8 cellular contexts compared by ENCODE assay signal in genomic region chr11:65856689-65857499, GRCh38. TPM values are rescaled to one million over a fixed set of nuclear protein-coding genes. Genes with fewer than 3 reads are reported as not detected.
DNase-seq lines count a peak whose midpoint lies in the region; ATAC-seq and TF ChIP-seq lines count a peak whose summit lies in the region.

No MANE protein-coding gene starts in this region.

- H3K36me3 Mint-ChIP-seq in activated T-helper 2 cell treated with anti-CD3 and anti-CD28 coated beads, Interferon-gamma antibody, Interleukin-2, Interleukin-4, amounts not matched to agents 10 μg/mL and 5 μg/mL and 100 μg/mL, durations not matched to agents 14 hours and 24 hours and 36 hours (ENCODE audit: low read depth), result peaks cover 60% of the 10 kb centered on the region
- peaks cover 43% of the 10 kb centered on the region for H3K36me3 Mint-ChIP-seq in nephron (ENCODE audit: low read depth)

- peak overlapping the region; percentile 81 for H3K27ac Mint-ChIP-seq in activated T-helper 2 cell treated with anti-CD3 and anti-CD28 coated beads, Interferon-gamma antibody, Interleukin-2, Interleukin-4, amounts not matched to agents 10 μg/mL and 5 μg/mL and 100 μg/mL, durations not matched to agents 14 hours and 24 hours and 36 hours
- H3K27ac Mint-ChIP-seq in nephron, result peak overlapping the region; percentile 54 to 85 (median 59)

- no TSS peak for BruUV-seq in Panc1 (replicated peaks; lab: Mats Ljungman, UMichigan)

- no peaks in the 10 kb centered on the region for H3K9me3 ChIP-seq in Panc1 (ENCODE audit: control insufficient read depth, insufficient read depth, low read depth, low read length)

- no peaks in the 10 kb centered on the region for H3K27me3 Mint-ChIP-seq in activated T-helper 2 cell treated with anti-CD3 and anti-CD28 coated beads, Interferon-gamma antibody, Interleukin-2, Interleukin-4, amounts not matched to agents 10 μg/mL and 5 μg/mL and 100 μg/mL, durations not matched to agents 14 hours and 24 hours and 36 hours (ENCODE audit: low read depth)
- H3K27me3 Mint-ChIP-seq in nephron (ENCODE audit: low read depth), result no peaks in the 10 kb centered on the region

- H3K27ac ChIP-seq in 22Rv1 (peak overlapping the region; percentile 99), Panc1 (ENCODE audit: low read length) (peak overlapping the region; percentile 93)

- peaks cover 45% of the 10 kb centered on the region for H3K4me1 ChIP-seq in Panc1 (ENCODE audit: control insufficient read depth, insufficient read depth, low read length)

- peaks cover 29% of the 10 kb centered on the region for H3K4me1 Mint-ChIP-seq in activated T-helper 2 cell treated with anti-CD3 and anti-CD28 coated beads, Interferon-gamma antibody, Interleukin-2, Interleukin-4, amounts not matched to agents 10 μg/mL and 5 μg/mL and 100 μg/mL, durations not matched to agents 14 hours and 24 hours and 36 hours (ENCODE audit: low read depth)
- H3K4me1 Mint-ChIP-seq in nephron, result peaks cover 22% of the 10 kb centered on the region

- H3K4me3 ChIP-seq in Panc1 (ENCODE audit: low read depth in 2 of 2, low read length in 2 of 2) (peak overlapping the region; percentile 94 to 99), fibroblast of pulmonary artery (replicated peaks; ENCODE audit: low read depth, low read length) (peak overlapping the region; percentile 96)

- H3K9me3 Mint-ChIP-seq in activated T-helper 2 cell treated with anti-CD3 and anti-CD28 coated beads, Interferon-gamma antibody, Interleukin-2, Interleukin-4, amounts not matched to agents 10 μg/mL and 5 μg/mL and 100 μg/mL, durations not matched to agents 14 hours and 24 hours and 36 hours, result peaks cover 4% of the 10 kb centered on the region
- no peaks in the 10 kb centered on the region for H3K9me3 Mint-ChIP-seq in nephron

- ATAC-seq in HG03196 (IDR thresholded peaks at IDR 0.05; ENCODE audit: unreplicated experiment) (peak; percentile 26), Panc1 (peak; percentile 35)

- peak; percentile 70 for TF ChIP-seq POLR2A in GM15510 (IDR thresholded peaks at IDR 0.05; ENCODE audit: borderline replicate concordance, extremely low read depth, insufficient read length)

- DNase-seq in Panc1 (ENCODE audit: low read depth, low spot score) (no peak), fibroblast of pulmonary artery (ENCODE audit: low read depth) (peak; percentile 62)
- peak; percentile 85 for DNase-seq in activated T-helper 2 cell treated with anti-CD3 and anti-CD28 coated beads, Interferon-gamma antibody, Interleukin-2, Interleukin-4, amounts not matched to agents 10 μg/mL and 5 μg/mL and 100 μg/mL, durations not matched to agents 14 hours and 24 hours and 36 hours (ENCODE audit: low spot score)
- DNase-seq in stimulated activated naive CD4-positive, alpha-beta T cell treated with Interleukin-2 at 50 U/mL for 16 hours (lab: John Stamatoyannopoulos, UW), result peak; percentile 82

- in situ Hi-C loops in Panc1 (cut with HindIII; ENCODE audit: low pct_unique_long_range_greater_than_20kb, low sequenced_read_pairs), result no loop called here

- TF ChIP-seq CTCF in 22Rv1 (IDR thresholded peaks at IDR 0.05) (no peak), Panc1 (IDR thresholded peaks at IDR 0.05) (no peak), fibroblast of pulmonary artery (IDR thresholded peaks at IDR 0.05; ENCODE audit: low read length, missing control alignments) (no peak), nephron (IDR thresholded peaks at IDR 0.05; ENCODE audit: unreplicated experiment in 3 of 3) (no peak)

- H3K4me3 Mint-ChIP-seq in activated T-helper 2 cell treated with anti-CD3 and anti-CD28 coated beads, Interferon-gamma antibody, Interleukin-2, Interleukin-4, amounts not matched to agents 10 μg/mL and 5 μg/mL and 100 μg/mL, durations not matched to agents 14 hours and 24 hours and 36 hours (ENCODE audit: low read depth), result peak overlapping the region; percentile 87
- peak overlapping the region; percentile 91 to 97 (median 97) for H3K4me3 Mint-ChIP-seq in nephron

- no peaks in the 10 kb centered on the region for H3K27me3 ChIP-seq in Panc1 (ENCODE audit: control insufficient read depth, insufficient read depth, low read length)

- H3K36me3 ChIP-seq in Panc1 (ENCODE audit: control insufficient read depth, insufficient read depth, low read length), result peaks cover 31% of the 10 kb centered on the region

- POLR2A ChIA-PET in Panc1 (lab: Charles Lee), result no interaction called here

- intact Hi-C loops in Panc1 (cut with micrococcal nuclease; ENCODE audit: unreplicated experiment), result loop anchor here (10.0 kb wide), 1 partner anchor 302 kb away; the partner anchor contains the start of gene LTBP3
- intact Hi-C loops in activated T-helper 2 cell treated with anti-CD3 and anti-CD28 coated beads, Interferon-gamma antibody, Interleukin-2, Interleukin-4, amounts not matched to agents 10 μg/mL and 5 μg/mL and 100 μg/mL, durations not matched to agents 14 hours and 24 hours and 36 hours (cut with micrococcal nuclease), result loop anchor here (10.0 kb wide), 2 partner anchors 282 to 772 kb away; partner anchors contain the start of genes CDCA5, EHBP1L1, FAM89B and ZFPL1

- CTCF ChIA-PET in Panc1 (lab: Charles Lee), result no interaction called here

RNA-seq across cellular contexts. Expression of gene CFL1, which starts 1.1 kb away (rescaled TPM):
- 1,911 TPM for total RNA-seq in Panc1 (2021; ENCODE audit: unreplicated experiment)
- 2,777 TPM for polyA plus RNA-seq in Panc1 (2012; ENCODE audit: insufficient read length)
- total RNA-seq in activated T-helper 2 cell treated with anti-CD3 and anti-CD28 coated beads, Interferon-gamma antibody, Interleukin-2, Interleukin-4, amounts not matched to agents 10 μg/mL and 5 μg/mL and 100 μg/mL, durations not matched to agents 14 hours and 24 hours and 36 hours, result 1,155 and 1,184 TPM in 2 replicates

RNA-seq across cellular contexts. Expression of gene MUS81, which starts 3.3 kb away (rescaled TPM):
- 140 TPM for total RNA-seq in Panc1 (2021; ENCODE audit: unreplicated experiment)
- polyA plus RNA-seq in Panc1 (2012; ENCODE audit: insufficient read length), result 132 TPM
- 84.9 and 90.5 TPM in 2 replicates for total RNA-seq in activated T-helper 2 cell treated with anti-CD3 and anti-CD28 coated beads, Interferon-gamma antibody, Interleukin-2, Interleukin-4, amounts not matched to agents 10 μg/mL and 5 μg/mL and 100 μg/mL, durations not matched to agents 14 hours and 24 hours and 36 hours

RNA-seq across cellular contexts. Expression of gene EFEMP2, which starts 15.7 kb away (rescaled TPM):
- 23.7 TPM for total RNA-seq in Panc1 (2021; ENCODE audit: unreplicated experiment)
- 44.8 TPM for polyA plus RNA-seq in Panc1 (2012; ENCODE audit: insufficient read length)
- 8.8 and 9.2 TPM in 2 replicates for total RNA-seq in activated T-helper 2 cell treated with anti-CD3 and anti-CD28 coated beads, Interferon-gamma antibody, Interleukin-2, Interleukin-4, amounts not matched to agents 10 μg/mL and 5 μg/mL and 100 μg/mL, durations not matched to agents 14 hours and 24 hours and 36 hours

RNA-seq across cellular contexts. Expression of gene CTSW, which starts 22.7 kb away (rescaled TPM):
- total RNA-seq in Panc1 (2021; ENCODE audit: unreplicated experiment), result not detected
- not detected for polyA plus RNA-seq in Panc1 (2012; ENCODE audit: insufficient read length)
- total RNA-seq in activated T-helper 2 cell treated with anti-CD3 and anti-CD28 coated beads, Interferon-gamma antibody, Interleukin-2, Interleukin-4, amounts not matched to agents 10 μg/mL and 5 μg/mL and 100 μg/mL, durations not matched to agents 14 hours and 24 hours and 36 hours, result 10.0 and 10.3 TPM in 2 replicates

RNA-seq across cellular contexts. Expression of gene SNX32, which starts 23.1 kb away (rescaled TPM):
- total RNA-seq in Panc1 (2021; ENCODE audit: unreplicated experiment), result not detected
- polyA plus RNA-seq in Panc1 (2012; ENCODE audit: insufficient read length), result 0.47 TPM
- 0.64 and 0.96 TPM in 2 replicates for total RNA-seq in activated T-helper 2 cell treated with anti-CD3 and anti-CD28 coated beads, Interferon-gamma antibody, Interleukin-2, Interleukin-4, amounts not matched to agents 10 μg/mL and 5 μg/mL and 100 μg/mL, durations not matched to agents 14 hours and 24 hours and 36 hours
